ENCODE assay signal across 1 cellular context in the genomic region with DNA sequence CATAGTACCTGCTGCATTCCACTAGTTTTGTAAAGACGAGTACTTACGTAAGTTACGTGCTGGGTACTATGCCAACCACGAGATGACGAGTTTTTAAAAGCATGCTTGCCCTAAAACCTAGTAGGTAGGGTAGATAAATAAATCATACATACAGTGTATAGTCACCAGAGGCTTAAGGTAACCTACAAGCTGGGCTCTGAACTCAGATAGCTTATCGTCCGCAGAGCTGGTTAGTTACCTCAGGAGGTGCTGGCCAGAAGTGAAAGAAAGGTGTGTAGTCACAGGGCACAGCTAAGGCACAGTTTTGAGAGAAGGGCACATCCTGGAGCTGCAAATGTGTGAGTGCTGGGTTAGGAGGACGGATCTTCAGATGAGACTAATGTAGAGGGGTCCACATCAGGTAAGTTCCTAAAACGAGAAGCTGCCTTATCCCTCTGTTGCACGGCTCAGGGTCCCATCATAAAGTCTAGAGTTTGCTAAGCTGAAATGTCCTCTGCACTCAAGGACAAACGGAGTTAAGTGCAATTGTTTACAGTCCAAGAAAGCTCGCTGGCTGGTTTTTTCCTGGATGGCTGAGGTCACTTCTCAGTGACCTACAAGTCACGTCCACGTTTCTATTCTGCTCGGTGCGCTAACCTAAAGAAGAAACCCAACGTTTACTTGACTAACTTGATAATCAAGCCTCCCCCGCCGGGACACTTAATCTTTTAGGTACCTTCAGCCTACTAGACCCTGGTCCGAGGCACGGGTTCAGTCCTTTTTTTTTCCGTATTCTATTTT.
TF ChIP-seq lines count a peak whose summit lies in the region.

No MANE protein-coding gene starts in this region.

TF ChIP-seq in SK-N-SH treated with all-trans-retinoic acid at 6 μM for 48 hours, 23 proteins besides CTCF, POLR2A, EP300 and RAD21 (continued from another document):
- TF ChIP-seq ZNF8 (CRISPR knock-in tag; IDR thresholded peaks at IDR 0.05) (no peak), ZNF70 (CRISPR knock-in tag; IDR thresholded peaks at IDR 0.05) (no peak)
TF ChIP-seq in SK-N-SH treated with all-trans-retinoic acid at 6 μM for 48 hours: peak in this region for 0.
